Comparison of ENCODE assay signal across 1 cellular context in the genomic region with DNA sequence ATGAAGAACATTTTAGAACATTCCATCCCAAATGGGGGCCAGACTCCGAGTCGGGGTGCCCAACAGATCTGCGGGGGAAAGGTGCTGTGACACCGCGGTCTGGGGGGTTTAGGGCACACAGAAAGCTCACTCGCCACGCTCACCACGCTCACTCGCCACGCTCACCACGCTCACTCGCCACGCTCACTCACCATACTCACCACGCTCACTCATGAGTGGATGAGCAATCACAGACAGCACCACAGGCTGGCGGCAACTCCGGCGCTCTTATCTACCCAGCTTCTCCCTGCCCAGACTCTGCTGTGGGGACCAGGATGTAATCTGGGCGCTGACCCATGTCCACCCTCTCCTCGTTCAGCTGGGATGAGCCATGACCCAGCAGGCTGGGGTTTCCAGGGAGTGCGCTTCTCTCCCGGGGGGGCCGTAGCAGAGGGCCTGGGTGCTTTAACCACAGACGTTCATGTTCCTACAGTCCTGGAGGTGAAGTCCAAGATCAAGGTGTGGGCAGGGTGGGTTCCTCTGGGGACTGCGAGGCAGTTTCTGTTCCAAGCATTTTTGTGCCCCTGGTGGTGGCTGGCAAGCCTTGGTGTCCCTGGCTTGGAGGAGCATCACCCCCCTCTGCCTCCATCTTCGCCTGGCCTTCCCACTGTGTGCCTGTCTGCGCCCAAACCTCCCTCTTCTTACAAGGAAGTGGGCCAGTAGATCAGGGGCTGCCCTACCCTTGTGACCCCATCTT.
TF ChIP-seq lines count a peak whose summit lies in the region.

No MANE protein-coding gene starts in this region.

TF ChIP-seq in GM23338, 12 proteins besides CTCF, POLR2A, EP300 and RAD21:
- TF ChIP-seq, protein P1, sequence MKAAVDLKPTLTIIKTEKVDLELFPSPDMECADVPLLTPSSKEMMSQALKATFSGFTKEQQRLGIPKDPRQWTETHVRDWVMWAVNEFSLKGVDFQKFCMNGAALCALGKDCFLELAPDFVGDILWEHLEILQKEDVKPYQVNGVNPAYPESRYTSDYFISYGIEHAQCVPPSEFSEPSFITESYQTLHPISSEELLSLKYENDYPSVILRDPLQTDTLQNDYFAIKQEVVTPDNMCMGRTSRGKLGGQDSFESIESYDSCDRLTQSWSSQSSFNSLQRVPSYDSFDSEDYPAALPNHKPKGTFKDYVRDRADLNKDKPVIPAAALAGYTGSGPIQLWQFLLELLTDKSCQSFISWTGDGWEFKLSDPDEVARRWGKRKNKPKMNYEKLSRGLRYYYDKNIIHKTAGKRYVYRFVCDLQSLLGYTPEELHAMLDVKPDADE (IDR thresholded peaks at IDR 0.05) = no peak
- no peak for TF ChIP-seq POLR2AphosphoS5 (IDR thresholded peaks at IDR 0.05; ENCODE audit: low read depth)
- no peak for TF ChIP-seq CREB1 (CRISPR knock-in tag; IDR thresholded peaks at IDR 0.05; ENCODE audit: low read depth)
- no peak for TF ChIP-seq STAT1 (IDR thresholded peaks at IDR 0.05; ENCODE audit: unreplicated experiment)
- TF ChIP-seq EZH2phosphoT487 (IDR thresholded peaks at IDR 0.05; ENCODE audit: unreplicated experiment) = no peak
- TF ChIP-seq, protein P2, sequence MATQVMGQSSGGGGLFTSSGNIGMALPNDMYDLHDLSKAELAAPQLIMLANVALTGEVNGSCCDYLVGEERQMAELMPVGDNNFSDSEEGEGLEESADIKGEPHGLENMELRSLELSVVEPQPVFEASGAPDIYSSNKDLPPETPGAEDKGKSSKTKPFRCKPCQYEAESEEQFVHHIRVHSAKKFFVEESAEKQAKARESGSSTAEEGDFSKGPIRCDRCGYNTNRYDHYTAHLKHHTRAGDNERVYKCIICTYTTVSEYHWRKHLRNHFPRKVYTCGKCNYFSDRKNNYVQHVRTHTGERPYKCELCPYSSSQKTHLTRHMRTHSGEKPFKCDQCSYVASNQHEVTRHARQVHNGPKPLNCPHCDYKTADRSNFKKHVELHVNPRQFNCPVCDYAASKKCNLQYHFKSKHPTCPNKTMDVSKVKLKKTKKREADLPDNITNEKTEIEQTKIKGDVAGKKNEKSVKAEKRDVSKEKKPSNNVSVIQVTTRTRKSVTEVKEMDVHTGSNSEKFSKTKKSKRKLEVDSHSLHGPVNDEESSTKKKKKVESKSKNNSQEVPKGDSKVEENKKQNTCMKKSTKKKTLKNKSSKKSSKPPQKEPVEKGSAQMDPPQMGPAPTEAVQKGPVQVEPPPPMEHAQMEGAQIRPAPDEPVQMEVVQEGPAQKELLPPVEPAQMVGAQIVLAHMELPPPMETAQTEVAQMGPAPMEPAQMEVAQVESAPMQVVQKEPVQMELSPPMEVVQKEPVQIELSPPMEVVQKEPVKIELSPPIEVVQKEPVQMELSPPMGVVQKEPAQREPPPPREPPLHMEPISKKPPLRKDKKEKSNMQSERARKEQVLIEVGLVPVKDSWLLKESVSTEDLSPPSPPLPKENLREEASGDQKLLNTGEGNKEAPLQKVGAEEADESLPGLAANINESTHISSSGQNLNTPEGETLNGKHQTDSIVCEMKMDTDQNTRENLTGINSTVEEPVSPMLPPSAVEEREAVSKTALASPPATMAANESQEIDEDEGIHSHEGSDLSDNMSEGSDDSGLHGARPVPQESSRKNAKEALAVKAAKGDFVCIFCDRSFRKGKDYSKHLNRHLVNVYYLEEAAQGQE (IDR thresholded peaks at IDR 0.05; ENCODE audit: unreplicated experiment) = no peak
- TF ChIP-seq NANOG (IDR thresholded peaks at IDR 0.05; ENCODE audit: borderline replicate concordance) = no peak
- no peak for TF ChIP-seq JUNB (IDR thresholded peaks at IDR 0.05; ENCODE audit: unreplicated experiment)
- TF ChIP-seq EZH2 (IDR thresholded peaks at IDR 0.05; ENCODE audit: low read depth, unreplicated experiment) = no peak
- no peak for TF ChIP-seq ZNF114 (CRISPR knock-in tag; IDR thresholded peaks at IDR 0.05)
- no peak for TF ChIP-seq ZNF462 (CRISPR knock-in tag; IDR thresholded peaks at IDR 0.05)
- TF ChIP-seq ZNF331 (CRISPR knock-in tag; IDR thresholded peaks at IDR 0.05; ENCODE audit: low read depth) = no peak
